ENCODE assay signal across 17 cellular contexts in the genomic region with DNA sequence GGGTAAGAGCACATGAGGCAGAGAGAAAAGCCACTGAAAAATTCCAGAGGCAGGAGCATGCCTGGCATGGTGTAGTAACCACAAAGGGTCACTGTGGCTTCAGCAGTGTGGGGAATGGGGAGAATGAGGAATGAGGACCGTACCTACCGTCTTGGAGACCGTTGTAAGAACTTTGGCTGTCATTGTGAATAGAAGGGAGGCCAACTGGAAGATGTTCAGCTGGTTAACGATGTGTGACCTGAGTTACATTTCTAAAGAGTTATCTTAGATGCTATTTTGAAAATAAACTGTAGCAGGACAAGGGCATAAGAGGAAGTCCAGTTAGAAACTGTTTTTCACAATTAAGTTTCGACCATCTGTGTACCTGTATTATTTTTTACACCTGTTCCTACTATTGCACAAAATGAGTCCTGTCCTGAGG.
DNase-seq lines count a peak whose midpoint lies in the region; ATAC-seq, FAIRE-seq and TF ChIP-seq lines count a peak whose summit lies in the region.
"Had no signal": no experiment of that assay in that cellular context is flagged by ENCODE, and none has a peak within 500 bp of the region (broad histone marks: within the 10 kb centered on the region; RNA-seq: fewer than 3 reads in every experiment).

No MANE protein-coding gene starts in this region.

- BruUV-seq in HepG2 (replicated peaks; lab: Mats Ljungman, UMichigan), result no TSS peak

- H3K4me1 ChIP-seq in HepG2 (ENCODE audit: insufficient read depth, low read length), result no peaks in the 10 kb centered on the region
- H3K4me1 ChIP-seq: Peyer's patch had no signal

- H3K4me2 ChIP-seq in HepG2 (ENCODE audit: low read depth, low read length), result no peak overlapping the region

- POLR2A ChIA-PET in HepG2 (lab: Yijun Ruan, JAX), result no interaction called here

- TF ChIP-seq EP300 in HepG2 (IDR thresholded peaks at IDR 0.05; ENCODE audit: low read depth in 2 of 2, low read length in 2 of 2), result no peak
- no peak for TF ChIP-seq EP300 in HepG2 (CRISPR knock-in tag; IDR thresholded peaks at IDR 0.05; ENCODE audit: borderline replicate concordance)

- no peak overlapping the region for H2AFZ ChIP-seq in HepG2 (ENCODE audit: low read length)

- no peak for FAIRE-seq in HepG2 (lab: Jason Lieb, UNC)
- FAIRE-seq: colon, D721Med, GM12878 had no signal

- in situ Hi-C loops in HepG2 (cut with HindIII; ENCODE audit: extremely low pct_ligation_motif_present, low pct_unique_long_range_greater_than_20kb), result no loop called here

- no peaks in the 10 kb centered on the region for H3K36me3 ChIP-seq in HepG2 (replicated peaks in 1 of 2; ENCODE audit: control insufficient read depth in 1 of 2, insufficient read depth in 2 of 2, low read length in 2 of 2)
- H3K36me3 ChIP-seq: Peyer's patch, thoracic aorta had no signal

- 8% methylated on average over 5 of the region's 5 CpGs for WGBS in HepG2 (ENCODE audit: low lambda C conversion rate)

- H3K9ac ChIP-seq in HepG2 (ENCODE audit: insufficient read depth, low read depth, low read length), result no peak overlapping the region

- CTCF ChIA-PET in HepG2 (lab: Yijun Ruan, JAX; ENCODE audit: low intra/inter-chr PET ratio, low total read pairs), result no interaction called here

- H3K4me3 ChIP-seq in GM12865 (ENCODE audit: low read depth, low read length) (no peak overlapping the region), HepG2 (replicated peaks in 1 of 3; ENCODE audit: insufficient read depth in 1 of 3, low read depth in 2 of 3, low read length in 3 of 3) (no peak overlapping the region)
- H3K4me3 ChIP-seq: GM12878, Peyer's patch, thoracic aorta had no signal

- no peak for TF ChIP-seq RAD21 in HepG2 (CRISPR knock-in tag; IDR thresholded peaks at IDR 0.05)

- H3K79me2 ChIP-seq in HepG2 (ENCODE audit: insufficient read depth, low read length), result no peaks in the 10 kb centered on the region

- no peak for TF ChIP-seq CTCF in GM12865 (IDR thresholded peaks at IDR 0.05; ENCODE audit: insufficient read depth, low read depth, low read length, missing control alignments)
- TF ChIP-seq CTCF in HepG2 (CRISPR knock-in tag; IDR thresholded peaks at IDR 0.05), result no peak

- no peaks in the 10 kb centered on the region for H3K9me3 ChIP-seq in HepG2 (ENCODE audit: low read length)
- H3K9me3 ChIP-seq: Peyer's patch, thoracic aorta had no signal

- DNase-seq in GM12865 (ENCODE audit: low read depth), result peak; percentile 7
- DNase-seq in astrocyte of the hippocampus (ENCODE audit: low read depth, low spot score), result peak; percentile 89
- peak; percentile 44 for DNase-seq in non-pigmented ciliary epithelial cell (ENCODE audit: low read depth)
- no peak for DNase-seq in left lobe of liver (ENCODE audit: low spot score)
- DNase-seq in HepG2 (ENCODE audit: low spot score), result no peak
- DNase-seq: activated naive CD4-positive, alpha-beta T cell treated with anti-CD3 and anti-CD28 coated beads for 36 hours; immature natural killer cell; MV-4-11; naive thymus-derived CD4-positive, alpha-beta T cell; Peyer's patch had no signal

- intact Hi-C loops in HepG2 (cut with micrococcal nuclease; ENCODE audit: unreplicated experiment), result no loop called here

- TF ChIP-seq POLR2A in HepG2 (IDR thresholded peaks at IDR 0.05; ENCODE audit: insufficient read depth in 1 of 2, low read depth in 2 of 2, low read length in 2 of 2), result no peak

- H3K27ac ChIP-seq in HepG2 (ENCODE audit: extremely low read length, insufficient read depth, low read length), result no peak overlapping the region
- H3K27ac ChIP-seq: Peyer's patch, thoracic aorta had no signal

- no peaks in the 10 kb centered on the region for H4K20me1 ChIP-seq in HepG2 (ENCODE audit: insufficient read depth, low read length)

- H3K27me3 ChIP-seq in HepG2 (ENCODE audit: control insufficient read depth in 1 of 2, insufficient read depth in 2 of 2, low read length in 2 of 2), result no peaks in the 10 kb centered on the region
- H3K27me3 ChIP-seq: Peyer's patch had no signal

- peak; percentile 51 for ATAC-seq in HG02885 (IDR thresholded peaks at IDR 0.05; ENCODE audit: poor library complexity, unreplicated experiment)
- no peak for ATAC-seq in esophagus mucosa
- no peak for ATAC-seq in HG03457 (IDR thresholded peaks at IDR 0.05; ENCODE audit: unreplicated experiment)
- ATAC-seq in left lobe of liver, result no peak
- ATAC-seq in HepG2, result no peak
- ATAC-seq: GM12878 had no signal

TF ChIP-seq in HepG2, 621 proteins besides CTCF, POLR2A, EP300 and RAD21 (continues in another document):
- TF ChIP-seq, protein P1, sequence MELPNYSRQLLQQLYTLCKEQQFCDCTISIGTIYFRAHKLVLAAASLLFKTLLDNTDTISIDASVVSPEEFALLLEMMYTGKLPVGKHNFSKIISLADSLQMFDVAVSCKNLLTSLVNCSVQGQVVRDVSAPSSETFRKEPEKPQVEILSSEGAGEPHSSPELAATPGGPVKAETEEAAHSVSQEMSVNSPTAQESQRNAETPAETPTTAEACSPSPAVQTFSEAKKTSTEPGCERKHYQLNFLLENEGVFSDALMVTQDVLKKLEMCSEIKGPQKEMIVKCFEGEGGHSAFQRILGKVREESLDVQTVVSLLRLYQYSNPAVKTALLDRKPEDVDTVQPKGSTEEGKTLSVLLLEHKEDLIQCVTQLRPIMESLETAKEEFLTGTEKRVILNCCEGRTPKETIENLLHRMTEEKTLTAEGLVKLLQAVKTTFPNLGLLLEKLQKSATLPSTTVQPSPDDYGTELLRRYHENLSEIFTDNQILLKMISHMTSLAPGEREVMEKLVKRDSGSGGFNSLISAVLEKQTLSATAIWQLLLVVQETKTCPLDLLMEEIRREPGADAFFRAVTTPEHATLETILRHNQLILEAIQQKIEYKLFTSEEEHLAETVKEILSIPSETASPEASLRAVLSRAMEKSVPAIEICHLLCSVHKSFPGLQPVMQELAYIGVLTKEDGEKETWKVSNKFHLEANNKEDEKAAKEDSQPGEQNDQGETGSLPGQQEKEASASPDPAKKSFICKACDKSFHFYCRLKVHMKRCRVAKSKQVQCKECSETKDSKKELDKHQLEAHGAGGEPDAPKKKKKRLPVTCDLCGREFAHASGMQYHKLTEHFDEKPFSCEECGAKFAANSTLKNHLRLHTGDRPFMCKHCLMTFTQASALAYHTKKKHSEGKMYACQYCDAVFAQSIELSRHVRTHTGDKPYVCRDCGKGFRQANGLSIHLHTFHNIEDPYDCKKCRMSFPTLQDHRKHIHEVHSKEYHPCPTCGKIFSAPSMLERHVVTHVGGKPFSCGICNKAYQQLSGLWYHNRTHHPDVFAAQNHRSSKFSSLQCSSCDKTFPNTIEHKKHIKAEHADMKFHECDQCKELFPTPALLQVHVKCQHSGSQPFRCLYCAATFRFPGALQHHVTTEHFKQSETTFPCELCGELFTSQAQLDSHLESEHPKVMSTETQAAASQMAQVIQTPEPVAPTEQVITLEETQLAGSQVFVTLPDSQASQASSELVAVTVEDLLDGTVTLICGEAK (IDR thresholded peaks at IDR 0.05), result no peak
- TF ChIP-seq, protein P1 (CRISPR knock-in tag; IDR thresholded peaks at IDR 0.05), result no peak
- TF ChIP-seq, protein P2, sequence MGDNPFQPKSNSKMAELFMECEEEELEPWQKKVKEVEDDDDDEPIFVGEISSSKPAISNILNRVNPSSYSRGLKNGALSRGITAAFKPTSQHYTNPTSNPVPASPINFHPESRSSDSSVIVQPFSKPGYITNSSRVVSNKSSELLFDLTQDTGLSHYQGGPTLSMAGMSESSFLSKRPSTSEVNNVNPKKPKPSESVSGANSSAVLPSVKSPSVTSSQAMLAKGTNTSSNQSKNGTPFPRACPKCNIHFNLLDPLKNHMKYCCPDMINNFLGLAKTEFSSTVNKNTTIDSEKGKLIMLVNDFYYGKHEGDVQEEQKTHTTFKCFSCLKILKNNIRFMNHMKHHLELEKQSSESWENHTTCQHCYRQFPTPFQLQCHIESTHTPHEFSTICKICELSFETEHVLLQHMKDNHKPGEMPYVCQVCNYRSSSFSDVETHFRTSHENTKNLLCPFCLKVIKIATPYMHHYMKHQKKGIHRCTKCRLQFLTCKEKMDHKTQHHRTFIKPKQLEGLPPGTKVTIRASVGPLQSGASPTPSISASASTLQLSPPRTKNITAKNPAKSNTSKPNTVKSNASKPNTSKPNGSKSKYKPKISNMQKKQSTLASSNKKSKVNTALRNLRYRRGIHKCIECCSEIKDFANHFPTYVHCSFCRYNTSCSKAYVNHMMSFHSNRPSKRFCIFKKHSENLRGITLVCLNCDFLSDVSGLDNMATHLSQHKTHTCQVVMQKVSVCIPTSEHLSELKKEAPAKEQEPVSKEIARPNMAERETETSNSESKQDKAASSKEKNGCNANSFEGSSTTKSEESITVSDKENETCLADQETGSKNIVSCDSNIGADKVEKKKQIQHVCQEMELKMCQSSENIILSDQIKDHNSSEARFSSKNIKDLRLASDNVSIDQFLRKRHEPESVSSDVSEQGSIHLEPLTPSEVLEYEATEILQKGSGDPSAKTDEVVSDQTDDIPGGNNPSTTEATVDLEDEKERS (CRISPR knock-in tag; IDR thresholded peaks at IDR 0.05), result no peak
- TF ChIP-seq REL (CRISPR knock-in tag; conservative IDR thresholded peaks at IDR 0.05) (no peak), MTA1 (CRISPR knock-in tag; IDR thresholded peaks at IDR 0.05; ENCODE audit: borderline replicate concordance) (no peak)

Comparison
In these comparisons a context has a peak if more than half of its experiments do, and no peak if none do; other contexts are left out.
1. DNase-seq: peak in GM12865 (single experiment), astrocyte of the hippocampus (single experiment) and non-pigmented ciliary epithelial cell (single experiment); none in left lobe of liver (single experiment) and HepG2 (single experiment).